Comparison of ENCODE assay signal across 17 cellular contexts in the genomic region with DNA sequence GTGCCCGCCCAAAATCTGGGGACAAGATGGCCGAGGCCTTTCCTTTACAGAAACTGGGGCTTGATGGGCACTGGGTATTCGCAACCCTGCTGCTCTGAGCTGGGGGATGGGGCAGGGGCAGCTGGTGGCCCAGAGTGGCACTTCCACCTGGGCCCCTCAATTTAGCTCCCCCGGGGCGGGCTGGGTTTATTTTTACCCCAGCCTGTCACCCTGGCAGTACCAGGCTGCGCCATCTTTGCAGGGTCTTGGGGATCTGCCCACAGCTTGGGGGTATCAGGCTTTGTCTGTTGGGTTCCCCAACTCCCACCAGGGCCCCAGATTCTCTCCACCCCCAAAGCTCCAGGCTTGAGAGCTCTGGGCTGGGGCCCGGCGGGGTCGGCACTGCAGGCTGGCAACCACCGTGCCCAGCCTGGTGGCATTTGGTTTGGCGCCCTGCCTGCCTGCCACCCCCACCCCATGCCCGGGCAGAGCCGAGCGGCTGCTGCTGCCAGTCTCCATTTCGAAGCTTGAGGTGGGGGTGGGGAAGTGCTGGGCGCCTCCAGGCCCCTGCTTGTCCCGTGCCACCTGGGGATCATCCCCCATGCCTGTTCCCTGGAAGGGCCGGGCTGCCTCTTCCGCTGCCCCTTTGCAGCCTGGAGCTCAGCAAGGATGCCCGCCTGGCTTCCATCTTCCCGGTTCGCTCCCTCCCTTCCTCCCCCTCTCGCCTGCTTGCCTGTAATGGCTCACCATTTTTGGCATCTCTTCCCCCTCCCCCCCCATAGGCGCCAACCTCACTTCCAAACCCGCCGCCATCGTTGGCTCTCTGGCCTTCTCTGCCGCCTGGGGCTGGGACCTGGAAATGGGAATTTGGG. TPM values are rescaled to one million over a fixed set of nuclear protein-coding genes. Genes with fewer than 3 reads are reported as not detected.
DNase-seq lines count a peak whose midpoint lies in the region; ATAC-seq, FAIRE-seq and TF ChIP-seq lines count a peak whose summit lies in the region.
"Had no signal": no experiment of that assay in that cellular context is flagged by ENCODE, and none has a peak within 500 bp of the region (broad histone marks: within the 10 kb centered on the region; RNA-seq: fewer than 3 reads in every experiment).

No MANE protein-coding gene starts in this region.

- intact Hi-C loops in Right ventricle myocardium inferior (cut with DNase I) (no loop called here), cardiac septum (cut with DNase I) (no loop called here), gastrocnemius medialis (cut with DNase I; ENCODE audit: low total_unique reads) (no loop called here)

- H3K27me3 ChIP-seq in gastrocnemius medialis = no peaks in the 10 kb centered on the region
- peaks cover 0 to 20% of the 10 kb centered on the region in 2 donors for H3K27me3 ChIP-seq in small intestine (ENCODE audit: control insufficient read depth in 2 of 2, insufficient read depth in 2 of 2, low read length in 2 of 2)

- TF ChIP-seq CTCF in gastrocnemius medialis (IDR thresholded peaks at IDR 0.05 in 4 of 5, conservative IDR thresholded peaks at IDR 0.05 in 1 of 5) = no peak

- H3K4me1 ChIP-seq in gastrocnemius medialis (peaks cover 86 to 93% of the 10 kb centered on the region in 2 donors), small intestine (ENCODE audit: control insufficient read depth in 2 of 2, insufficient read depth in 1 of 2, low read depth in 1 of 2, low read length in 1 of 2) (peaks cover 0 to 5% of the 10 kb centered on the region in 2 donors)

- H3K9me3 ChIP-seq in gastrocnemius medialis (no peaks in the 10 kb centered on the region), small intestine (ENCODE audit: control insufficient read depth, low read depth) (no peaks in the 10 kb centered on the region)

- H3K27ac ChIP-seq in gastrocnemius medialis (peak overlapping the region; percentile 97 to 100 (median 99)), small intestine (ENCODE audit: low read depth in 1 of 2, low read length in 1 of 2) (no peak overlapping the region)

- FAIRE-seq in H54 (lab: Jason Lieb, UNC) (no peak), small intestine (lab: Jason Lieb, UNC) (no peak)
- FAIRE-seq: A204.1 had no signal

- peak; percentile 55 for DNase-seq in Right ventricle myocardium inferior (ENCODE audit: missing footprints)
- DNase-seq in cardiac septum (ENCODE audit: low spot score) = no peak
- peak; percentile 56 for DNase-seq in globus pallidus (ENCODE audit: low spot score)
- peak; percentile 72 to 90 for DNase-seq in gastrocnemius medialis
- DNase-seq in H54 (ENCODE audit: insufficient read length, low spot score) = no peak
- DNase-seq in NCI-H1092 (lab: John Stamatoyannopoulos, UW) = no peak
- DNase-seq in small intestine = no peak
- DNase-seq: activated CD4-positive, CD25-positive, alpha-beta regulatory T cell treated with anti-CD3 and anti-CD28 coated beads, Interleukin-2, amount 50 U/mL, for 72 hours; activated naive CD8-positive, alpha-beta T cell treated with anti-CD3 and anti-CD28 coated beads, Interleukin-2, amount 10 ng/mL, durations not matched to agents 7 days and 5 days; activated T-cell treated with anti-CD3 and anti-CD28 coated beads for 4 hours; GDM1; NCI-H2081; stimulated activated CD4-positive, alpha-beta T cell treated with anti-CD3 and anti-CD28 coated beads, Interleukin-1b, Interleukin-23, amount 100 ng/mL, for 48 hours; stimulated activated CD8-positive, alpha-beta memory T cell treated with anti-CD3 and anti-CD28 coated beads, Interleukin-4, amount 100 ng/mL, for 48 hours had no signal

- ATAC-seq in Right ventricle myocardium inferior (no peak), gastrocnemius medialis (peak; percentile 31 to 32), GM18868 (IDR thresholded peaks at IDR 0.05; ENCODE audit: unreplicated experiment) (no peak)

- in situ Hi-C loops in gastrocnemius medialis (cut with MboI; ENCODE audit: low sequenced_read_pairs in 4 of 4) = no loop called here

- WGBS in small intestine, 3 donors = 78 to 87% (median 86%) methylated on average over 25 to 28 of the region's 28 CpGs

- H3K4me3 ChIP-seq in gastrocnemius medialis (peak overlapping the region; percentile 29 to 50 (median 42)), small intestine (ENCODE audit: low read depth in 1 of 2, low read length in 2 of 2) (no peak overlapping the region)

- TF ChIP-seq POLR2A in gastrocnemius medialis (IDR thresholded peaks at IDR 0.05) (peak; percentile 37 to 39), H54 (IDR thresholded peaks at IDR 0.05; ENCODE audit: low read depth, low read length) (no peak)

- H3K36me3 ChIP-seq in gastrocnemius medialis (no peaks in the 10 kb centered on the region), small intestine (ENCODE audit: control insufficient read depth in 2 of 2, insufficient read depth in 2 of 2, low read length in 2 of 2) (no peaks in the 10 kb centered on the region)

RNA-seq across cellular contexts. Expression of a gene that starts 11.4 kb away (rescaled TPM):
- total RNA-seq in Right ventricle myocardium inferior (159 TPM), cardiac septum (123 TPM), gastrocnemius medialis (100 to 1,000 TPM in 2 of 4 donors, 10 to 100 TPM in 2; 31.9 to 128 (median 105) TPM)
- polyA plus RNA-seq in small intestine = 10 to 100 TPM in 1 of 3 donors, 1 to 10 TPM in 2; 2.9 to 31.4 (median 8.9) TPM

RNA-seq across cellular contexts. Expression of a gene that starts 37.3 kb away (rescaled TPM):
- 9.9 TPM for total RNA-seq in Right ventricle myocardium inferior
- 11.4 TPM for total RNA-seq in cardiac septum
- not detected for total RNA-seq in gastrocnemius medialis
- under 1 TPM in 1 of 3 donors, not detected in 2; 0.16 TPM for polyA plus RNA-seq in small intestine
- total RNA-seq: activated naive CD8-positive, alpha-beta T cell treated with anti-CD3 and anti-CD28 coated beads, Interleukin-2, amount 10 ng/mL, durations not matched to agents 7 days and 5 days; mononuclear cell had no signal

RNA-seq across cellular contexts. Expression of a gene that starts 49.6 kb away (rescaled TPM):
- total RNA-seq in Right ventricle myocardium inferior = 33.7 TPM
- 23.5 TPM for total RNA-seq in cardiac septum
- 10 to 100 TPM; 50.7 to 71.0 (median 61.4) TPM for total RNA-seq in gastrocnemius medialis
- polyA plus RNA-seq in small intestine = 10 to 100 TPM; 32.3 to 42.2 (median 40.0) TPM

Comparison
In these comparisons a context has a peak if more than half of its experiments do, and no peak if none do; other contexts are left out.
1. DNase-seq: peak in Right ventricle myocardium inferior (single experiment), globus pallidus (single experiment) and gastrocnemius medialis (2 of 2); none in cardiac septum (single experiment), H54 (single experiment), NCI-H1092 (single experiment) and small intestine (single experiment).
2. ATAC-seq: peak in gastrocnemius medialis (2 of 2); none in Right ventricle myocardium inferior (single experiment) and GM18868 (single experiment).
3. H3K27ac ChIP-seq: peak in gastrocnemius medialis (4 of 4); none in small intestine (0 of 2).
4. H3K4me3 ChIP-seq: peak in gastrocnemius medialis (4 of 4); none in small intestine (0 of 2).
5. RNA of a gene that starts 37.3 kb away (total RNA-seq): 11.4 TPM in cardiac septum (single experiment) and 9.9 TPM in Right ventricle myocardium inferior (single experiment); not detected in gastrocnemius medialis; every median in the first group is over 10 times any median in the second.